In the genomic region with DNA sequence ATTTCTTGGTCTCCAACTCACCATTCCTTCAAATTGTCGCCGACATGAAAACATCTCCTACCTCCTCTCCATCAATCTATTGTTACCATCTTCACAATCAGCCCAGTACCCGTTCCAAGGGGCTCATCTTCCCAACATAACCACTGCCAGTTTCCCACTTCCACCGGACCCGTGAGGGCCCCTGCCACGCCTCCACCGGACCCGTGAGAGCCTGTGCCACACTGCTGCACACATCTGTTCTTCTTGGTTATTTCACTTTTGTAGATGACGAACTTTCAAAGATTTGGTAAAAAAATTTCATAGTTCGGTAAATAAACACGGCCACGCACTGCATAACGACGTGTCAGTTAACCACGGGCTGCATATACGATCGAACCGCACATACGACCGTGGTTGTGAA, we compare ENCODE assay signal across 2 cellular contexts.
TF ChIP-seq lines count a peak whose summit lies in the region.

No MANE protein-coding gene starts in this region.

TF ChIP-seq in H1, 55 proteins besides CTCF, POLR2A, EP300 and RAD21:
- TF ChIP-seq, protein P1, sequence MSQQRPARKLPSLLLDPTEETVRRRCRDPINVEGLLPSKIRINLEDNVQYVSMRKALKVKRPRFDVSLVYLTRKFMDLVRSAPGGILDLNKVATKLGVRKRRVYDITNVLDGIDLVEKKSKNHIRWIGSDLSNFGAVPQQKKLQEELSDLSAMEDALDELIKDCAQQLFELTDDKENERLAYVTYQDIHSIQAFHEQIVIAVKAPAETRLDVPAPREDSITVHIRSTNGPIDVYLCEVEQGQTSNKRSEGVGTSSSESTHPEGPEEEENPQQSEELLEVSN (IDR thresholded peaks at IDR 0.05), result no peak
- TF ChIP-seq RNF2 (IDR thresholded peaks at IDR 0.05; ENCODE audit: borderline replicate concordance, low read depth, low read length, missing control alignments, poor library complexity, severe bottlenecking) (no peak), PHF8 (conservative IDR thresholded peaks at IDR 0.05; ENCODE audit: low read depth, low read length) (no peak), SIN3A (conservative IDR thresholded peaks at IDR 0.05 in 1 of 2, IDR thresholded peaks at IDR 0.05 in 1 of 2; ENCODE audit: low read depth in 1 of 2, low read length in 2 of 2) (no peak), ZNF274 (IDR thresholded peaks at IDR 0.05; ENCODE audit: borderline replicate concordance, extremely low read depth, low read length) (no peak), TBP (IDR thresholded peaks at IDR 0.05; ENCODE audit: low read depth, low read length) (no peak), CREB1 (IDR thresholded peaks at IDR 0.05) (no peak), ATF2 (IDR thresholded peaks at IDR 0.05; ENCODE audit: low read length) (no peak), TAF1 (IDR thresholded peaks at IDR 0.05; ENCODE audit: low read depth, low read length) (no peak), HDAC2 (IDR thresholded peaks at IDR 0.05; ENCODE audit: borderline replicate concordance in 1 of 2, low read depth in 2 of 2, low read length in 2 of 2) (no peak), KDM1A (IDR thresholded peaks at IDR 0.05; ENCODE audit: borderline replicate concordance, low read length) (no peak), HDAC6 (IDR thresholded peaks at IDR 0.05; ENCODE audit: low read depth, low read length) (no peak), BACH1 (IDR thresholded peaks at IDR 0.05; ENCODE audit: low read length) (no peak), ATF3 (IDR thresholded peaks at IDR 0.05; ENCODE audit: insufficient read depth, low read depth, low read length) (no peak), EGR1 (IDR thresholded peaks at IDR 0.05; ENCODE audit: borderline replicate concordance, low read depth, low read length) (no peak), ASH2L (IDR thresholded peaks at IDR 0.05; ENCODE audit: low read length) (no peak), POLR2AphosphoS5 (IDR thresholded peaks at IDR 0.05; ENCODE audit: low read depth, low read length) (no peak), SIX5 (IDR thresholded peaks at IDR 0.05; ENCODE audit: low read depth, low read length) (no peak), CBX8 (IDR thresholded peaks at IDR 0.05; ENCODE audit: borderline replicate concordance, low read depth, low read length) (no peak)
- TF ChIP-seq, protein P2, sequence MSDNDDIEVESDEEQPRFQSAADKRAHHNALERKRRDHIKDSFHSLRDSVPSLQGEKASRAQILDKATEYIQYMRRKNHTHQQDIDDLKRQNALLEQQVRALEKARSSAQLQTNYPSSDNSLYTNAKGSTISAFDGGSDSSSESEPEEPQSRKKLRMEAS (IDR thresholded peaks at IDR 0.05), result no peak

TF ChIP-seq in GM12891, 5 proteins besides CTCF, POLR2A, EP300 and RAD21:
- TF ChIP-seq POU2F2 (IDR thresholded peaks at IDR 0.05; ENCODE audit: low read depth, low read length) (no peak), SPI1 (IDR thresholded peaks at IDR 0.05; ENCODE audit: low read depth, low read length) (no peak), PAX5 (IDR thresholded peaks at IDR 0.05; ENCODE audit: insufficient read depth, low read length, severe bottlenecking) (no peak), TAF1 (IDR thresholded peaks at IDR 0.05; ENCODE audit: low read depth, low read length) (no peak), POLR2AphosphoS5 (IDR thresholded peaks at IDR 0.05; ENCODE audit: low read depth, low read length) (no peak)
